ENCODE assay signal across 9 cellular contexts in the genomic region with DNA sequence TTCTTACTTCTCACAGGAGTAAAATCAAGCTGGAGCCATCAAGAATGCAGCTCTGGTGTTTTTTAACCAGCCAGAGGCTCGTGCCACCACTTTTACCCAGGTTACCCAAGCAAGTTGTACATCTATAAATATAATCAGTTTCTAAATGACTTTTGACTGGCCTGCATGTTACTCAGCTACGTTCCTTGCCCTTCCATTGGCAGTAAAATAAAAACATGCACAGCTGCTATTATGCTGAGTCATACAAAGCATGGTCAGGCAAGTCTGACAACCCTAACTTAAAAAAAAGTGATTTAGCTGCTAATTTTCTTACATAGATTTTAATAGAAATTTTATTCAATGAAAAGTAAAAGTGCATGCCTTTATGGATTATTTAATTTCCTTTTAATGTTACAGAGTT.
DNase-seq lines count a peak whose midpoint lies in the region; ATAC-seq and TF ChIP-seq lines count a peak whose summit lies in the region.
"Had no signal": no experiment of that assay in that cellular context is flagged by ENCODE, and none has a peak within 500 bp of the region (broad histone marks: within the 10 kb centered on the region; RNA-seq: fewer than 3 reads in every experiment).

No MANE protein-coding gene starts in this region.

- H3K4me3 ChIP-seq in fibroblast of the aortic adventitia (ENCODE audit: low read depth, low read length) = no peak overlapping the region
- no peak overlapping the region for H3K4me3 ChIP-seq in naive thymus-derived CD4-positive, alpha-beta T cell (ENCODE audit: low read length)
- H3K4me3 ChIP-seq in upper lobe of right lung = no peak overlapping the region
- no peak overlapping the region for H3K4me3 ChIP-seq in heart left ventricle

- TF ChIP-seq CTCF in fibroblast of the aortic adventitia (IDR thresholded peaks at IDR 0.05; ENCODE audit: insufficient read depth, low read length) (no peak), upper lobe of right lung (IDR thresholded peaks at IDR 0.05) (no peak), heart left ventricle (IDR thresholded peaks at IDR 0.05) (no peak)

- peaks cover 0 to 5% of the 10 kb centered on the region in 2 donors for H3K27me3 ChIP-seq in naive thymus-derived CD4-positive, alpha-beta T cell (ENCODE audit: control insufficient read depth in 2 of 2, insufficient read depth in 2 of 2, low read length in 2 of 2)
- H3K27me3 ChIP-seq in upper lobe of right lung (no peaks in the 10 kb centered on the region), heart left ventricle (no peaks in the 10 kb centered on the region)

- no peaks in the 10 kb centered on the region for H3K9me3 Mint-ChIP-seq in naive thymus-derived CD4-positive, alpha-beta T cell
- no peaks in the 10 kb centered on the region for H3K9me3 Mint-ChIP-seq in activated T-helper 17 cell treated with anti-CD3 and anti-CD28 coated beads, Interleukin-2, amount 50 U/mL, for 72 hours
- H3K9me3 Mint-ChIP-seq: activated naive CD8-positive, alpha-beta T cell treated with anti-CD3 and anti-CD28 coated beads, Interleukin-2, amount 50 U/mL, for 24 hours had no signal

- TF ChIP-seq POLR2A in heart left ventricle (IDR thresholded peaks at IDR 0.05) = no peak

- H3K4me1 Mint-ChIP-seq in naive thymus-derived CD4-positive, alpha-beta T cell = peaks cover 0 to 2% (median 0%) of the 10 kb centered on the region in 7 donors
- H3K4me1 Mint-ChIP-seq in activated T-helper 17 cell treated with anti-CD3 and anti-CD28 coated beads, Interleukin-2, amount 50 U/mL, for 72 hours = no peaks in the 10 kb centered on the region
- H3K4me1 Mint-ChIP-seq: activated naive CD8-positive, alpha-beta T cell treated with anti-CD3 and anti-CD28 coated beads, Interleukin-2, amount 50 U/mL, for 24 hours had no signal

- POLR2A ChIA-PET in naive thymus-derived CD4-positive, alpha-beta T cell (lab: Charles Lee) = no interaction called here

- no peaks in the 10 kb centered on the region for H3K36me3 Mint-ChIP-seq in naive thymus-derived CD4-positive, alpha-beta T cell
- no peaks in the 10 kb centered on the region for H3K36me3 Mint-ChIP-seq in activated T-helper 17 cell treated with anti-CD3 and anti-CD28 coated beads, Interleukin-2, amount 50 U/mL, for 72 hours (ENCODE audit: low read depth)

- intact Hi-C loops in naive thymus-derived CD4-positive, alpha-beta T cell (cut with micrococcal nuclease) = no loop called here
- intact Hi-C loops in upper lobe of right lung (cut with DNase I) = no loop called here
- intact Hi-C loops in heart left ventricle (cut with DNase I) = no loop called here

- H3K4me3 Mint-ChIP-seq in naive thymus-derived CD4-positive, alpha-beta T cell = no peak overlapping the region
- H3K4me3 Mint-ChIP-seq in activated T-helper 17 cell treated with anti-CD3 and anti-CD28 coated beads, Interleukin-2, amount 50 U/mL, for 72 hours = no peak overlapping the region
- H3K4me3 Mint-ChIP-seq: activated naive CD8-positive, alpha-beta T cell treated with anti-CD3 and anti-CD28 coated beads, Interleukin-2, amount 50 U/mL, for 24 hours had no signal

- H3K4me1 ChIP-seq in naive thymus-derived CD4-positive, alpha-beta T cell (ENCODE audit: control insufficient read depth in 2 of 2, insufficient read depth in 2 of 2, low read length in 2 of 2) = no peaks in the 10 kb centered on the region
- H3K4me1 ChIP-seq in upper lobe of right lung (no peaks in the 10 kb centered on the region), heart left ventricle (no peaks in the 10 kb centered on the region)

- DNase-seq in DMS53 treated with DMSO at 0.1 percent for 48 hours (lab: John Stamatoyannopoulos, UW; ENCODE audit: unreplicated experiment) = peak; percentile 64
- peak; percentile 13 for DNase-seq in LoVo (ENCODE audit: low spot score)
- DNase-seq in fibroblast of the aortic adventitia (ENCODE audit: low read depth) = peak; percentile 81
- DNase-seq in naive thymus-derived CD4-positive, alpha-beta T cell = no peak
- DNase-seq in upper lobe of right lung = no peak
- no peak for DNase-seq in heart left ventricle
- DNase-seq: activated naive CD8-positive, alpha-beta T cell treated with anti-CD3 and anti-CD28 coated beads, Interleukin-2, amount 50 U/mL, for 24 hours had no signal

- no peak overlapping the region for H3K27ac ChIP-seq in naive thymus-derived CD4-positive, alpha-beta T cell (ENCODE audit: low read depth, low read length)
- H3K27ac ChIP-seq in upper lobe of right lung (no peak overlapping the region), heart left ventricle (no peak overlapping the region)

- no peaks in the 10 kb centered on the region for H3K36me3 ChIP-seq in naive thymus-derived CD4-positive, alpha-beta T cell (ENCODE audit: control insufficient read depth in 2 of 3, insufficient read depth in 3 of 3, low read length in 3 of 3)
- H3K36me3 ChIP-seq in upper lobe of right lung (no peaks in the 10 kb centered on the region), heart left ventricle (no peaks in the 10 kb centered on the region)

- CTCF ChIA-PET in naive thymus-derived CD4-positive, alpha-beta T cell (lab: Charles Lee) = no interaction called here

- H3K9me3 ChIP-seq in naive thymus-derived CD4-positive, alpha-beta T cell (ENCODE audit: control insufficient read depth in 2 of 3, low read length in 3 of 3) = no peaks in the 10 kb centered on the region
- no peaks in the 10 kb centered on the region for H3K9me3 ChIP-seq in upper lobe of right lung
- no peaks in the 10 kb centered on the region for H3K9me3 ChIP-seq in heart left ventricle

- ATAC-seq in GM21737 (IDR thresholded peaks at IDR 0.05; ENCODE audit: unreplicated experiment) (peak; percentile 92), upper lobe of right lung (no peak), heart left ventricle (no peak)
- ATAC-seq in naive thymus-derived CD4-positive, alpha-beta T cell = no peak
- ATAC-seq in activated T-helper 17 cell treated with anti-CD3 and anti-CD28 coated beads, Interleukin-2, amount 50 U/mL, for 72 hours (replicated peaks) = no peak
- ATAC-seq: activated naive CD8-positive, alpha-beta T cell treated with anti-CD3 and anti-CD28 coated beads, Interleukin-2, amount 50 U/mL, for 24 hours had no signal

- WGBS in heart left ventricle, 4 donors = 38 to 43% (median 41%) methylated on average over 2 of the region's 2 CpGs

- no peak overlapping the region for H3K27ac Mint-ChIP-seq in naive thymus-derived CD4-positive, alpha-beta T cell
- H3K27ac Mint-ChIP-seq in activated T-helper 17 cell treated with anti-CD3 and anti-CD28 coated beads, Interleukin-2, amount 50 U/mL, for 72 hours = no peak overlapping the region
- H3K27ac Mint-ChIP-seq: activated naive CD8-positive, alpha-beta T cell treated with anti-CD3 and anti-CD28 coated beads, Interleukin-2, amount 50 U/mL, for 24 hours had no signal

- peaks cover 0 to 4% (median 0%) of the 10 kb centered on the region in 5 donors for H3K27me3 Mint-ChIP-seq in naive thymus-derived CD4-positive, alpha-beta T cell
- no peaks in the 10 kb centered on the region for H3K27me3 Mint-ChIP-seq in activated T-helper 17 cell treated with anti-CD3 and anti-CD28 coated beads, Interleukin-2, amount 50 U/mL, for 72 hours
- H3K27me3 Mint-ChIP-seq: activated naive CD8-positive, alpha-beta T cell treated with anti-CD3 and anti-CD28 coated beads, Interleukin-2, amount 50 U/mL, for 24 hours had no signal

Comparison
In these comparisons a context has a peak if more than half of its experiments do, and no peak if none do; other contexts are left out.
1. DNase-seq: peak in DMS53 treated with DMSO at 0.1 percent for 48 hours (single experiment), LoVo (single experiment) and fibroblast of the aortic adventitia (single experiment); none in naive thymus-derived CD4-positive, alpha-beta T cell (0 of 9), upper lobe of right lung (single experiment) and heart left ventricle (0 of 5).